Comparison of ENCODE assay signal across 14 cellular contexts in the genomic region with DNA sequence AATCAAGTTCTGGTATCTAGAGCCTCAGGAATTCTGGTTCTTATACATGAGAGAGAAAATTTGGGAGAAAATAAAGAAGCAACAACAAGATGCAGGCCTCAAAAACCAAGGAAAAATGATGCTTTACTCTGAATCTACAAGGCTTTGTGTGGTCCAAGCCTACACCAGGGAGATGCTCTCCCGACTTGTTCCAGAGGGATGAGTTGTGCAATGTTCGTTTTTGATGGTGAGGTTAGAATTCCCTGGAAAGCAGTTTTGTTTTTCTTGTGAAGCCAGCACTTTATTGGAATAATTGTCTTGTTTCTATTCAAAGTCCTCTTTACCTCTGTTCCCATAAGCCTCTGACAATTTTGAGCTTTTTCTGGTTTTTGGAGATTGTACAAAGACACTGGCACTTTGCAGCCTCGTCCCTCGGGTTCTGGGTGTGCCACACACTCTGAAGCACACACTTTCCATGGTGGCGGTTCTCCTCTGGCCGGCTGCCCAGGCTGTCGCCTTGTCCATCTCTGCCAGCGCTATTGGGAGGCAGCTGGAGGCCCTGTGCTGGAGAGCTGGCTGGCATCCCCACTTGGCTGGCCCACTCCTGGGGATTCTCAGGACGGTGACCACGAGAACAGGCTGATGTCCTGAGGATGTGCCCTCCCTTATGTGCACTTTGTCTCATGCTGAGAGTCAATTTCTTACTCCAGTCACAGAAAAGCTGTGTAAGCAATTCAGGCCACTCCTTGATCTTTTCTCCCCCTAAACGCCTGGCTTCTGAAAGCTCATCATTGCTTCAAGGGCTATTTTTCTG.
A peak's percentile ranks its signal among the peaks of the same experiment; 100 is the strongest.
DNase-seq lines count a peak whose midpoint lies in the region; TF ChIP-seq lines count a peak whose summit lies in the region.
"Had no signal": no experiment of that assay in that cellular context is flagged by ENCODE, and none has a peak within 500 bp of the region (broad histone marks: within the 10 kb centered on the region; RNA-seq: fewer than 3 reads in every experiment).

No MANE protein-coding gene starts in this region.

- H3K27me3 ChIP-seq in left ventricle myocardium inferior (ENCODE audit: low read depth): no peaks in the 10 kb centered on the region
- H3K27me3 ChIP-seq: hepatocyte had no signal

- H3K9me3 Mint-ChIP-seq in type B pancreatic cell (peaks cover 5% of the 10 kb centered on the region), mesothelial cell of epicardium (peaks cover 16% of the 10 kb centered on the region)

- H3K9me3 ChIP-seq in left ventricle myocardium inferior (replicated peaks): peaks cover 31% of the 10 kb centered on the region

- CTCF ChIA-PET in HEK293T (lab: Yijun Ruan, JAX): interaction anchor here (0.6 to 1.2 kb wide), 2 partner anchors 21 to 24 kb away, joined by 3 to 4 read pairs; no protein-coding TSS in a partner anchor

- no peaks in the 10 kb centered on the region for H3K4me1 ChIP-seq in left ventricle myocardium inferior

- intact Hi-C loops in left ventricle myocardium inferior (cut with micrococcal nuclease): no loop called here

- DNase-seq in NCI-H748 (lab: John Stamatoyannopoulos, UW; ENCODE audit: unreplicated experiment): peak; percentile 12
- DNase-seq in NCI-H748 treated with DMSO at 0.1 percent for 48 hours (lab: John Stamatoyannopoulos, UW): no peak
- peak; percentile 18 for DNase-seq in RPMI7951 (ENCODE audit: low read depth)
- peak; percentile 33 for DNase-seq in left ventricle myocardium inferior
- DNase-seq in type B pancreatic cell (ENCODE audit: extremely low spot score, unreplicated experiment): no peak
- DNase-seq in SIG-M5 treated with dmso at 0.1 percent for 504 hours (lab: John Stamatoyannopoulos, UW; ENCODE audit: unreplicated experiment): no peak
- DNase-seq in HEK293T (ENCODE audit: extremely low spot score): no peak
- no peak for DNase-seq in mesothelial cell of epicardium (ENCODE audit: low spot score in 2 of 2, unreplicated experiment in 2 of 2)
- DNase-seq: activated CD4-positive, alpha-beta T cell treated with anti-CD3 and anti-CD28 coated beads for 48 hours; EL; NK-92 treated with Interleukin-12 subunit alpha and Interleukin-12 subunit beta, amount 100 ng/mL, for 24 hours; stimulated activated CD4-positive, alpha-beta T cell treated with anti-CD3 and anti-CD28 coated beads, Interleukin-1b, Interleukin-23, amount 100 ng/mL, for 48 hours had no signal

- H3K36me3 ChIP-seq in left ventricle myocardium inferior: peaks cover under 1% of the 10 kb centered on the region

- H3K27me3 Mint-ChIP-seq in type B pancreatic cell: no peaks in the 10 kb centered on the region
- no peaks in the 10 kb centered on the region for H3K27me3 Mint-ChIP-seq in mesothelial cell of epicardium (ENCODE audit: low read depth)
- H3K27me3 Mint-ChIP-seq: progenitor cell of endocrine pancreas had no signal

- TF ChIP-seq CTCF in left ventricle myocardium inferior (IDR thresholded peaks at IDR 0.05; ENCODE audit: borderline replicate concordance): no peak
- no peak for TF ChIP-seq CTCF in type B pancreatic cell (conservative IDR thresholded peaks at IDR 0.05)
- TF ChIP-seq CTCF in mesothelial cell of epicardium (IDR thresholded peaks at IDR 0.05; ENCODE audit: unreplicated experiment): no peak

- H3K4me1 Mint-ChIP-seq in type B pancreatic cell (ENCODE audit: unreplicated experiment): peaks cover 12% of the 10 kb centered on the region
- H3K4me1 Mint-ChIP-seq in mesothelial cell of epicardium: peaks cover 5% of the 10 kb centered on the region

- H3K27ac Mint-ChIP-seq in type B pancreatic cell: peak overlapping the region; percentile 17
- no peak overlapping the region for H3K27ac Mint-ChIP-seq in mesothelial cell of epicardium
- H3K27ac Mint-ChIP-seq: progenitor cell of endocrine pancreas had no signal

- H3K36me3 Mint-ChIP-seq in type B pancreatic cell: no peaks in the 10 kb centered on the region
- H3K36me3 Mint-ChIP-seq in mesothelial cell of epicardium: peaks cover 12% of the 10 kb centered on the region

- no peak overlapping the region for H3K4me3 Mint-ChIP-seq in type B pancreatic cell
- no peak overlapping the region for H3K4me3 Mint-ChIP-seq in mesothelial cell of epicardium

- POLR2A ChIA-PET in HEK293T (lab: Yijun Ruan, JAX): no interaction called here

- no peak overlapping the region for H3K27ac ChIP-seq in left ventricle myocardium inferior (replicated peaks)
- H3K27ac ChIP-seq: hepatocyte had no signal

- H3K4me3 ChIP-seq in left ventricle myocardium inferior: no peak overlapping the region
- H3K4me3 ChIP-seq: hepatocyte had no signal

TF ChIP-seq in HEK293T, 16 proteins besides CTCF, POLR2A, EP300 and RAD21:
- TF ChIP-seq TARDBP (IDR thresholded peaks at IDR 0.05) (no peak), ZNF384 (IDR thresholded peaks at IDR 0.05) (no peak), NFRKB (IDR thresholded peaks at IDR 0.05) (no peak), ARNT (IDR thresholded peaks at IDR 0.05) (no peak), CTBP1 (IDR thresholded peaks at IDR 0.05; ENCODE audit: borderline replicate concordance) (no peak), FOXA1 (IDR thresholded peaks at IDR 0.05) (no peak), LEF1 (IDR thresholded peaks at IDR 0.05; ENCODE audit: borderline replicate concordance) (no peak), FOXK2 (IDR thresholded peaks at IDR 0.05) (no peak), BHLHE40 (IDR thresholded peaks at IDR 0.05; ENCODE audit: borderline replicate concordance) (no peak), SP1 (IDR thresholded peaks at IDR 0.05) (no peak), SUZ12 (IDR thresholded peaks at IDR 0.05) (no peak), L3MBTL2 (conservative IDR thresholded peaks at IDR 0.05) (no peak), HDGF (IDR thresholded peaks at IDR 0.05; ENCODE audit: borderline replicate concordance) (no peak), FOXM1 (IDR thresholded peaks at IDR 0.05; ENCODE audit: borderline replicate concordance) (no peak), ELF4 (IDR thresholded peaks at IDR 0.05) (no peak)
- TF ChIP-seq, protein P1, sequence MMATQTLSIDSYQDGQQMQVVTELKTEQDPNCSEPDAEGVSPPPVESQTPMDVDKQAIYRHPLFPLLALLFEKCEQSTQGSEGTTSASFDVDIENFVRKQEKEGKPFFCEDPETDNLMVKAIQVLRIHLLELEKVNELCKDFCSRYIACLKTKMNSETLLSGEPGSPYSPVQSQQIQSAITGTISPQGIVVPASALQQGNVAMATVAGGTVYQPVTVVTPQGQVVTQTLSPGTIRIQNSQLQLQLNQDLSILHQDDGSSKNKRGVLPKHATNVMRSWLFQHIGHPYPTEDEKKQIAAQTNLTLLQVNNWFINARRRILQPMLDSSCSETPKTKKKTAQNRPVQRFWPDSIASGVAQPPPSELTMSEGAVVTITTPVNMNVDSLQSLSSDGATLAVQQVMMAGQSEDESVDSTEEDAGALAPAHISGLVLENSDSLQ (IDR thresholded peaks at IDR 0.05): no peak

Comparison
In these comparisons a context has a peak if more than half of its experiments do, and no peak if none do; other contexts are left out.
1. DNase-seq: peak in NCI-H748 (single experiment), RPMI7951 (single experiment) and left ventricle myocardium inferior (single experiment); none in NCI-H748 treated with DMSO at 0.1 percent for 48 hours (single experiment), type B pancreatic cell (single experiment), SIG-M5 treated with dmso at 0.1 percent for 504 hours (single experiment), HEK293T (single experiment) and mesothelial cell of epicardium (0 of 2).